Comparison of ENCODE assay signal across 1 cellular context in genomic region chr18:40356153-40356552, GRCh38.
TF ChIP-seq lines count a peak whose summit lies in the region.

No MANE protein-coding gene starts in this region.

TF ChIP-seq in GM23338, 12 proteins besides CTCF, POLR2A, EP300 and RAD21 (continued from another document):
- no peak for TF ChIP-seq ETS1 (IDR thresholded peaks at IDR 0.05)
- TF ChIP-seq NANOG (IDR thresholded peaks at IDR 0.05; ENCODE audit: borderline replicate concordance): no peak
TF ChIP-seq in GM23338: peak in this region for 0.
